In genomic region chr2:197075286-197075685, GRCh38 we compare ENCODE assay signal across 20 cellular contexts.
"Had no signal": no experiment of that assay in that cellular context is flagged by ENCODE, and none has a peak within 500 bp of the region (broad histone marks: within the 10 kb centered on the region; RNA-seq: fewer than 3 reads in every experiment).

No MANE protein-coding gene starts in this region.

- H3K4me3 ChIP-seq: breast epithelium, MG63, SJSA1 had no signal

- H3K27me3 Mint-ChIP-seq: activated CD4-positive, alpha-beta memory T cell treated with anti-CD3 and anti-CD28 coated beads, Interleukin-2, amount 10 ng/mL, durations not matched to agents 7 days and 5 days; activated CD4-positive, alpha-beta T cell treated with anti-CD3 and anti-CD28 coated beads for 36 hours; activated naive CD8-positive, alpha-beta T cell; activated T-helper 17 cell treated with anti-CD3 and anti-CD28 coated beads, Interleukin-2, amount 50 U/mL, for 72 hours; central memory CD8-positive, alpha-beta T cell had no signal

- H3K9me3 Mint-ChIP-seq: activated CD4-positive, alpha-beta memory T cell treated with anti-CD3 and anti-CD28 coated beads, Interleukin-2, amount 10 ng/mL, durations not matched to agents 7 days and 5 days; activated naive CD4-positive, alpha-beta T cell treated with anti-CD3 and anti-CD28 coated beads for 36 hours; activated T-helper 17 cell treated with anti-CD3 and anti-CD28 coated beads, Interleukin-2, amount 50 U/mL, for 72 hours; central memory CD8-positive, alpha-beta T cell had no signal

- H3K4me3 Mint-ChIP-seq: activated CD4-positive, alpha-beta memory T cell treated with anti-CD3 and anti-CD28 coated beads, Interleukin-2, amount 10 ng/mL, durations not matched to agents 7 days and 5 days; activated CD4-positive, alpha-beta T cell treated with anti-CD3 and anti-CD28 coated beads for 36 hours; activated naive CD4-positive, alpha-beta T cell treated with anti-CD3 and anti-CD28 coated beads for 36 hours; activated naive CD8-positive, alpha-beta T cell; activated T-helper 17 cell treated with anti-CD3 and anti-CD28 coated beads, Interleukin-2, amount 50 U/mL, for 72 hours; central memory CD8-positive, alpha-beta T cell had no signal

- DNase-seq: activated CD4-positive, alpha-beta memory T cell treated with anti-CD3 and anti-CD28 coated beads, Interleukin-2, amount 10 ng/mL, durations not matched to agents 7 days and 5 days; activated CD4-positive, alpha-beta T cell treated with anti-CD3 and anti-CD28 coated beads, Interleukin-2, amount 50 U/mL, for 1 hour; activated gamma-delta T cell; activated T-cell treated with anti-CD3 and anti-CD28 coated beads for 4 hours; activated T-cell treated with anti-CD3 and anti-CD28 coated beads, Interleukin-2, amount 50 U/mL, for 48 hours; amygdala; MG63; NCI-H1105; NCI-H1436; NCI-H2029 treated with DMSO at 0.1 percent for 48 hours; NCI-H524 had no signal

- ATAC-seq: activated CD4-positive, alpha-beta T cell treated with anti-CD3 and anti-CD28 coated beads for 36 hours; activated T-helper 17 cell treated with anti-CD3 and anti-CD28 coated beads, Interleukin-2, amount 50 U/mL, for 72 hours had no signal

- H3K36me3 ChIP-seq: breast epithelium, MG63 had no signal

- H3K27me3 ChIP-seq: breast epithelium, MG63, SJSA1 had no signal

- H3K27ac ChIP-seq: breast epithelium, KMS-11, SJSA1, VCaP had no signal

- H3K27ac Mint-ChIP-seq: activated CD4-positive, alpha-beta memory T cell treated with anti-CD3 and anti-CD28 coated beads, Interleukin-2, amount 10 ng/mL, durations not matched to agents 7 days and 5 days; activated CD4-positive, alpha-beta T cell treated with anti-CD3 and anti-CD28 coated beads for 36 hours had no signal

- H3K9me3 ChIP-seq: breast epithelium, MG63, SJSA1 had no signal

- H3K4me1 ChIP-seq: breast epithelium had no signal
